Comparison of ENCODE assay signal across 26 cellular contexts in the genomic region with DNA sequence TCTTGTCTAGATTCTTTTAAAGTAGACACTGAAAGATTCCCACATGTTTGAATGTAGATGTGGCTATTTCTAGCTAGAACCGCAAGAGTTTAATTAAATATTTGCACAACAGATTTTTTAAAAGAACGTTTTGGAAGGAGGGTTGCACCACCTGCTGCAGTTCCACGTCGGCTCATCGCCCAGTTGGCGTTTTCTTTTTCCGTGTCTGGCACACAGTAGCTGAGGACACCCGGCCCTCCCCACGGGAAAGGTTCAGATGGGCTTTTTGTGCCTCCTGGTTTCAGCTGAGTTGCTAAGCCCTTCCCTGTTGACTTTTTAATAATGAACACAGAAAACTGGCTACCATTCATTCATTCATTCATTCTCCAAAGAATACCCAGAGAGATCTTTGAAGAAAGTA. TPM values are rescaled to one million over a fixed set of nuclear protein-coding genes. Genes with fewer than 3 reads are reported as not detected.
DNase-seq lines count a peak whose midpoint lies in the region; ATAC-seq and TF ChIP-seq lines count a peak whose summit lies in the region.
"Had no signal": no experiment of that assay in that cellular context is flagged by ENCODE, and none has a peak within 500 bp of the region (broad histone marks: within the 10 kb centered on the region; RNA-seq: fewer than 3 reads in every experiment).

No MANE protein-coding gene starts in this region.

- no peaks in the 10 kb centered on the region for H3K27me3 Mint-ChIP-seq in Calu3 (ENCODE audit: unreplicated experiment)

- H3K9me3 ChIP-seq in stomach, result no peaks in the 10 kb centered on the region
- H3K9me3 ChIP-seq: ascending aorta, BE2C, right atrium auricular region, SJCRH30, tibial artery had no signal

- H3K9me3 Mint-ChIP-seq in Calu3 (ENCODE audit: low read depth, unreplicated experiment), result no peaks in the 10 kb centered on the region
- H3K9me3 Mint-ChIP-seq: activated T-cell treated with anti-CD3 and anti-CD28 coated beads, Interleukin-2, amount 50 U/mL, for 72 hours; GM23338 had no signal

- TF ChIP-seq CTCF in stomach (IDR thresholded peaks at IDR 0.05), result no peak
- TF ChIP-seq CTCF in Calu3 (IDR thresholded peaks at IDR 0.05; ENCODE audit: unreplicated experiment), result no peak

- no TSS peak for BruUV-seq in Calu3 (replicated peaks; lab: Mats Ljungman, UMichigan)

- CTCF ChIA-PET in Calu3 (lab: Charles Lee), result no interaction called here

- no peaks in the 10 kb centered on the region for H3K4me1 Mint-ChIP-seq in Calu3 (ENCODE audit: low read depth, unreplicated experiment)
- H3K4me1 Mint-ChIP-seq: activated CD4-positive, alpha-beta T cell treated with anti-CD3 and anti-CD28 coated beads for 36 hours had no signal

- no peaks in the 10 kb centered on the region for H3K4me1 ChIP-seq in stomach
- H3K4me1 ChIP-seq: ascending aorta, BE2C, right atrium auricular region, SJCRH30, tibial artery had no signal

- no peak overlapping the region for H3K4me3 ChIP-seq in stomach
- H3K4me3 ChIP-seq: ascending aorta, GM23338, right atrium auricular region, SJCRH30, tibial artery had no signal

- H3K36me3 ChIP-seq in stomach, result no peaks in the 10 kb centered on the region
- H3K36me3 ChIP-seq: ascending aorta, BE2C, right atrium auricular region, SJCRH30, tibial artery had no signal

- H3K4me3 Mint-ChIP-seq in Calu3 (ENCODE audit: low read depth, unreplicated experiment), result no peak overlapping the region
- H3K4me3 Mint-ChIP-seq: activated CD4-positive, alpha-beta T cell treated with anti-CD3 and anti-CD28 coated beads for 36 hours; activated T-cell treated with anti-CD3 and anti-CD28 coated beads, Interleukin-2, amount 50 U/mL, for 72 hours; GM23338 had no signal

- no peak overlapping the region for H3K27ac ChIP-seq in stomach
- H3K27ac ChIP-seq: ascending aorta, HL-60, right atrium auricular region, SJCRH30, tibial artery had no signal

- WGBS in stomach, 5 donors, result 24 to 44% (median 38%) methylated on average over 9 of the region's 9 CpGs

- no peak for TF ChIP-seq POLR2A in stomach (IDR thresholded peaks at IDR 0.05)

- ATAC-seq in left lobe of liver (peak; percentile 86), GM21786 (IDR thresholded peaks at IDR 0.05; ENCODE audit: unreplicated experiment) (no peak)
- ATAC-seq: activated CD4-positive, alpha-beta T cell treated with anti-CD3 and anti-CD28 coated beads for 36 hours; activated T-cell treated with anti-CD3 and anti-CD28 coated beads, Interleukin-2, amount 50 U/mL, for 72 hours; esophagus mucosa; GM23338; stimulated activated naive CD8-positive, alpha-beta T cell treated with anti-CD3 and anti-CD28 coated beads, Interleukin-15, Interleukin-2, amounts not matched to agents 100 U/mL and 50 U/mL, for 24 hours had no signal

- intact Hi-C loops in stomach (cut with DNase I; ENCODE audit: low total_unique reads), result no loop called here
- intact Hi-C loops in Calu3 (cut with micrococcal nuclease; ENCODE audit: unreplicated experiment), result no loop called here

- H3K27ac Mint-ChIP-seq in Calu3 (ENCODE audit: unreplicated experiment), result no peak overlapping the region
- H3K27ac Mint-ChIP-seq: activated CD4-positive, alpha-beta T cell treated with anti-CD3 and anti-CD28 coated beads for 36 hours; activated T-cell treated with anti-CD3 and anti-CD28 coated beads, Interleukin-2, amount 50 U/mL, for 72 hours; GM23338 had no signal

- no peak for TF ChIP-seq EP300 in stomach (IDR thresholded peaks at IDR 0.05)

- H3K36me3 Mint-ChIP-seq in Calu3 (ENCODE audit: insufficient read depth, unreplicated experiment), result no peaks in the 10 kb centered on the region

- no peaks in the 10 kb centered on the region for H3K27me3 ChIP-seq in stomach
- H3K27me3 ChIP-seq: ascending aorta, BE2C, right atrium auricular region, tibial artery had no signal

- DNase-seq in NCI-H2171 treated with DMSO at 0.1 percent for 48 hours (lab: John Stamatoyannopoulos, UW), result peak; percentile 29
- DNase-seq in NCI-H2171 (lab: John Stamatoyannopoulos, UW), result no peak
- DNase-seq in NCI-H446 treated with DMSO at 0.1 percent for 48 hours (lab: John Stamatoyannopoulos, UW), result peak; percentile 55
- peak; percentile 80 for DNase-seq in left lobe of liver (ENCODE audit: low spot score)
- DNase-seq in stomach, result peak; percentile 57
- DNase-seq in glomerular visceral epithelial cell (ENCODE audit: extremely low spot score), result no peak
- no peak for DNase-seq in Calu3
- DNase-seq: activated CD4-positive, alpha-beta T cell treated with anti-CD3 and anti-CD28 coated beads for 36 hours; activated naive CD4-positive, alpha-beta T cell treated with anti-CD3 and anti-CD28 coated beads, Interleukin-2, amount 50 U/mL, for 16 hours; activated T-cell treated with anti-CD3 and anti-CD28 coated beads, Interleukin-2, amount 50 U/mL, for 72 hours; BE2C; effector memory CD4-positive, alpha-beta T cell; islet precursor cell; NK-92 treated with Interleukin-12 subunit alpha and Interleukin-12 subunit beta, amount 100 ng/mL, for 24 hours; SJCRH30; stimulated activated CD4-positive, alpha-beta T cell treated with anti-CD3 and anti-CD28 coated beads, Interleukin-12 subunit alpha, Interleukin-12 subunit beta, amount 100 ng/mL, for 4 hours; stimulated activated CD4-positive, alpha-beta T cell treated with anti-CD3 and anti-CD28 coated beads, Interleukin-4, amount 100 ng/mL, for 4 hours; stimulated activated naive CD8-positive, alpha-beta T cell treated with anti-CD3 and anti-CD28 coated beads, Interleukin-15, Interleukin-2, amounts not matched to agents 100 U/mL and 50 U/mL, for 24 hours; tibial artery had no signal

RNA-seq across cellular contexts. Expression of a gene that starts 41.7 kb away (rescaled TPM):
- total RNA-seq in left lobe of liver, result not detected
- 1 to 10 TPM in 1 of 5 donors, not detected in 4; 4.4 TPM for total RNA-seq in stomach
- 1 to 10 TPM in 1 of 3 donors, under 1 TPM in 2; 0.58 to 1.6 (median 0.61) TPM for polyA plus RNA-seq in stomach
- 0.17 and 2.0 TPM in 2 replicates for total RNA-seq in Calu3 (2022)
- total RNA-seq: A172, ascending aorta, SJCRH30 had no signal

Comparison
In these comparisons a context has a peak if more than half of its experiments do, and no peak if none do; other contexts are left out.
1. DNase-seq: peak in NCI-H2171 treated with DMSO at 0.1 percent for 48 hours (single experiment), NCI-H446 treated with DMSO at 0.1 percent for 48 hours (single experiment), left lobe of liver (single experiment) and stomach (single experiment); none in NCI-H2171 (single experiment), glomerular visceral epithelial cell (single experiment) and Calu3 (single experiment).